Comparison of ENCODE assay signal across 19 cellular contexts in the genomic region with DNA sequence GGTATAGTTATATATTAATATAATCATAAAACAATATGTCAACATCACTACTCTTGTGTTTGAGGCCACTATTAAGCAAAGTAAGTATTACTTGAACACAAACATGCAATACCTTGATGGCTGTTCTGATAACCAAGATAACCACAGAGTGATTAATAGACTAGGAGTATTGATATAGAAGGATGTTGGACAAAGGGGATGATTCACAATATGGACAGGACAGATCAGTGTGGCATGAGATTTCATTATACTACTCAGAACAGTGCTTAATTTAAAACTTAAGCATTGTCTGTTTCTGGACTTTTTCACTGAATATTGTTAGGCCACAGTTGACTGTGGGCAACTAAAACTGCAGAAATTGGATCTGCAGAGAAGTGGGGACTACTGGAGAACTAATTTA.
DNase-seq lines count a peak whose midpoint lies in the region; ATAC-seq, FAIRE-seq and TF ChIP-seq lines count a peak whose summit lies in the region.
"Had no signal": no experiment of that assay in that cellular context is flagged by ENCODE, and none has a peak within 500 bp of the region (broad histone marks: within the 10 kb centered on the region; RNA-seq: fewer than 3 reads in every experiment).

No MANE protein-coding gene starts in this region.

- no TSS peak for BruUV-seq in mammary epithelial cell (replicated peaks; lab: Mats Ljungman, UMichigan)
- BruUV-seq in MCF 10A (replicated peaks; lab: Mats Ljungman, UMichigan), result no TSS peak

- TF ChIP-seq CTCF in mammary epithelial cell (conservative IDR thresholded peaks at IDR 0.05 in 1 of 2, IDR thresholded peaks at IDR 0.05 in 1 of 2; ENCODE audit: extremely low read depth in 1 of 2, insufficient read depth in 1 of 2, low read depth in 1 of 2, low read length in 2 of 2) (no peak), MCF 10A (IDR thresholded peaks at IDR 0.05; ENCODE audit: unreplicated experiment) (no peak), RWPE2 (IDR thresholded peaks at IDR 0.05; ENCODE audit: poor library complexity, severe bottlenecking) (no peak)

- CTCF ChIA-PET in mammary epithelial cell (lab: Charles Lee; ENCODE audit: low non-redundant PET), result no interaction called here
- CTCF ChIA-PET in MCF 10A (lab: Yijun Ruan, JAX), result no interaction called here

- H3K27ac ChIP-seq in mammary epithelial cell (ENCODE audit: insufficient read depth, low read depth, low read length) (no peak overlapping the region), RWPE2 (ENCODE audit: poor library complexity, severe bottlenecking) (peak overlapping the region; percentile 17)

- dilution Hi-C loops in mammary epithelial cell (cut with HindIII; ENCODE audit: low sequenced_read_pairs), result no loop called here

- H3K4me3 Mint-ChIP-seq in MCF 10A (ENCODE audit: unreplicated experiment), result no peak overlapping the region
- H3K4me3 Mint-ChIP-seq: CD14-positive monocyte; CD8-positive, alpha-beta T cell had no signal

- H3K9me3 ChIP-seq in mammary epithelial cell (replicated peaks; ENCODE audit: insufficient read depth, low read length) (no peaks in the 10 kb centered on the region), RWPE2 (ENCODE audit: severe bottlenecking) (no peaks in the 10 kb centered on the region)
- H3K9me3 ChIP-seq: HAP-1 had no signal

- intact Hi-C loops in mammary epithelial cell (cut with micrococcal nuclease) (no loop called here), MCF 10A (cut with micrococcal nuclease) (no loop called here)

- H3K4me2 ChIP-seq in mammary epithelial cell (ENCODE audit: insufficient read depth, low read depth, low read length), result no peak overlapping the region

- no peaks in the 10 kb centered on the region for H3K27me3 Mint-ChIP-seq in MCF 10A (ENCODE audit: insufficient read depth, unreplicated experiment)

- H3K27me3 ChIP-seq in mammary epithelial cell (ENCODE audit: insufficient read depth, low read length) (no peaks in the 10 kb centered on the region), RWPE2 (ENCODE audit: insufficient read depth, poor library complexity, severe bottlenecking) (no peaks in the 10 kb centered on the region)

- no peaks in the 10 kb centered on the region for H3K36me3 ChIP-seq in mammary epithelial cell (ENCODE audit: insufficient read depth, low read length)
- no peaks in the 10 kb centered on the region for H3K36me3 ChIP-seq in RWPE2 (ENCODE audit: low read depth)
- H3K36me3 ChIP-seq: HAP-1 had no signal

- no peak overlapping the region for H3K27ac Mint-ChIP-seq in MCF 10A (ENCODE audit: low read depth, unreplicated experiment)
- H3K27ac Mint-ChIP-seq: CD14-positive monocyte; CD8-positive, alpha-beta T cell had no signal

- H2AFZ ChIP-seq in mammary epithelial cell (ENCODE audit: low read depth, low read length), result no peak overlapping the region

- in situ Hi-C loops in mammary epithelial cell (cut with MboI; ENCODE audit: low sequenced_read_pairs in 2 of 2), result no loop called here

- H3K4me3 ChIP-seq in mammary epithelial cell (replicated peaks in 1 of 3; ENCODE audit: insufficient read depth in 1 of 3, low read depth in 2 of 3, low read length in 3 of 3), result no peak overlapping the region
- H3K4me3 ChIP-seq in RWPE2 (ENCODE audit: severe bottlenecking), result no peak overlapping the region
- H3K4me3 ChIP-seq: HAP-1 had no signal

- TF ChIP-seq POLR2A in H54 (IDR thresholded peaks at IDR 0.05; ENCODE audit: low read depth, low read length), result no peak

- H3K36me3 Mint-ChIP-seq in MCF 10A (ENCODE audit: insufficient read depth, unreplicated experiment), result no peaks in the 10 kb centered on the region
- H3K36me3 Mint-ChIP-seq: CD14-positive monocyte; CD8-positive, alpha-beta T cell had no signal

- H3K4me1 Mint-ChIP-seq in MCF 10A (ENCODE audit: insufficient read depth, unreplicated experiment), result peaks cover 12% of the 10 kb centered on the region
- H3K4me1 Mint-ChIP-seq: CD14-positive monocyte had no signal

- ATAC-seq in RWPE2 (ENCODE audit: low read depth) (peak; percentile 54; the same call in 2 of the 3 replicates), HG02885 (IDR thresholded peaks at IDR 0.05; ENCODE audit: poor library complexity, unreplicated experiment) (no peak), HG03520 (IDR thresholded peaks at IDR 0.05; ENCODE audit: unreplicated experiment) (no peak)
- ATAC-seq: CD8-positive, alpha-beta T cell had no signal

- no peak overlapping the region for H3K9ac ChIP-seq in mammary epithelial cell (ENCODE audit: insufficient read depth, low read length)

- H3K9me3 Mint-ChIP-seq in MCF 10A (ENCODE audit: unreplicated experiment), result no peaks in the 10 kb centered on the region

- peak; percentile 25 for DNase-seq in mammary epithelial cell
- DNase-seq in MCF 10A (ENCODE audit: unreplicated experiment), result no peak
- no peak for DNase-seq in H54 (ENCODE audit: insufficient read length, low spot score)
- no peak for DNase-seq in RWPE2 (ENCODE audit: low spot score)
- DNase-seq in hepatic stellate cell (ENCODE audit: low spot score), result no peak
- DNase-seq in NCI-H2227 (lab: John Stamatoyannopoulos, UW; ENCODE audit: unreplicated experiment), result no peak
- DNase-seq: CD8-positive, alpha-beta T cell; COR-L47; DMS153; GOT3; KBM-7 had no signal

- H3K79me2 ChIP-seq in mammary epithelial cell (ENCODE audit: insufficient read depth, low read length), result no peaks in the 10 kb centered on the region

- H3K4me1 ChIP-seq in mammary epithelial cell (ENCODE audit: insufficient read depth, low read length), result peaks cover 4% of the 10 kb centered on the region
- H3K4me1 ChIP-seq in RWPE2 (ENCODE audit: insufficient read depth, poor library complexity, severe bottlenecking), result peaks cover 14% of the 10 kb centered on the region
- H3K4me1 ChIP-seq: HAP-1 had no signal

- H4K20me1 ChIP-seq in mammary epithelial cell (ENCODE audit: insufficient read depth, low read length), result no peaks in the 10 kb centered on the region

- POLR2A ChIA-PET in MCF 10A (lab: Yijun Ruan, JAX), result no interaction called here

- FAIRE-seq in H54 (lab: Jason Lieb, UNC), result peak; percentile 45
- FAIRE-seq: A204.1, D721Med, G401.6, GM12891 had no signal
